In genomic region chr1:1917995-1918900, GRCh38 we compare ENCODE assay signal across 9 cellular contexts. TPM values are rescaled to one million over a fixed set of nuclear protein-coding genes. Genes with fewer than 3 reads are reported as not detected.
DNase-seq lines count a peak whose midpoint lies in the region; ATAC-seq, FAIRE-seq and TF ChIP-seq lines count a peak whose summit lies in the region.
"Had no signal": no experiment of that assay in that cellular context is flagged by ENCODE, and none has a peak within 500 bp of the region (broad histone marks: within the 10 kb centered on the region; RNA-seq: fewer than 3 reads in every experiment).

No MANE protein-coding gene starts in this region.

- no peak for TF ChIP-seq POLR2A in vagina (IDR thresholded peaks at IDR 0.05)

- no peak for DNase-seq in activated naive CD4-positive, alpha-beta T cell treated with anti-CD3 and anti-CD28 coated beads, Interleukin-2, amount 50 U/mL, for 16 hours
- DNase-seq in bronchial epithelial cell (ENCODE audit: low read depth) = no peak
- DNase-seq in vagina (ENCODE audit: extremely low spot score in 2 of 2) = no peak
- DNase-seq in A172 (ENCODE audit: low spot score) = no peak
- no peak for DNase-seq in NCI-H2081 (lab: John Stamatoyannopoulos, UW)

- intact Hi-C loops in vagina (cut with DNase I) = no loop called here

- ATAC-seq in GM21529 (IDR thresholded peaks at IDR 0.05; ENCODE audit: unreplicated experiment) = no peak

- H3K27ac ChIP-seq in vagina = peak overlapping the region; percentile 38

- TF ChIP-seq CTCF in bronchial epithelial cell (IDR thresholded peaks at IDR 0.05; ENCODE audit: insufficient read depth, low read length, severe bottlenecking) = no peak
- no peak for TF ChIP-seq CTCF in vagina (IDR thresholded peaks at IDR 0.05)

- H3K27me3 ChIP-seq in bronchial epithelial cell (ENCODE audit: control insufficient read depth, insufficient read depth, low read length) (no peaks in the 10 kb centered on the region), mononuclear cell (ENCODE audit: insufficient read depth, low read length) (no peaks in the 10 kb centered on the region), vagina (no peaks in the 10 kb centered on the region)

- no peaks in the 10 kb centered on the region for H3K9me3 Mint-ChIP-seq in activated naive CD4-positive, alpha-beta T cell treated with anti-CD3 and anti-CD28 coated beads, Interleukin-2, amount 50 U/mL, for 24 hours

- no peaks in the 10 kb centered on the region for H3K27me3 Mint-ChIP-seq in activated naive CD4-positive, alpha-beta T cell treated with anti-CD3 and anti-CD28 coated beads, Interleukin-2, amount 50 U/mL, for 24 hours

- FAIRE-seq in bronchial epithelial cell (lab: Jason Lieb, UNC) = no peak

- H3K36me3 Mint-ChIP-seq in activated naive CD4-positive, alpha-beta T cell treated with anti-CD3 and anti-CD28 coated beads, Interleukin-2, amount 50 U/mL, for 24 hours = no peaks in the 10 kb centered on the region

- H3K4me3 ChIP-seq in bronchial epithelial cell (ENCODE audit: low read depth, low read length) = peak overlapping the region; percentile 54
- H3K4me3 ChIP-seq in mononuclear cell (ENCODE audit: low read length) = peak overlapping the region; percentile 44
- peak overlapping the region; percentile 48 to 53 for H3K4me3 ChIP-seq in vagina

- H3K4me3 Mint-ChIP-seq in activated naive CD4-positive, alpha-beta T cell treated with anti-CD3 and anti-CD28 coated beads, Interleukin-2, amount 50 U/mL, for 24 hours = peak overlapping the region; percentile 65

- no peaks in the 10 kb centered on the region for H3K4me1 Mint-ChIP-seq in activated naive CD4-positive, alpha-beta T cell treated with anti-CD3 and anti-CD28 coated beads, Interleukin-2, amount 50 U/mL, for 24 hours

- peaks cover 17% of the 10 kb centered on the region for H3K4me1 ChIP-seq in mononuclear cell (ENCODE audit: insufficient read depth, low read length)
- H3K4me1 ChIP-seq in vagina = peaks cover 21% of the 10 kb centered on the region

- no peaks in the 10 kb centered on the region for H3K36me3 ChIP-seq in bronchial epithelial cell (ENCODE audit: control insufficient read depth, insufficient read depth, low read length)
- no peaks in the 10 kb centered on the region for H3K36me3 ChIP-seq in vagina

- H3K9me3 ChIP-seq in mononuclear cell (ENCODE audit: low read depth, low read length) (no peaks in the 10 kb centered on the region), vagina (no peaks in the 10 kb centered on the region)

- H3K27ac Mint-ChIP-seq in activated naive CD4-positive, alpha-beta T cell treated with anti-CD3 and anti-CD28 coated beads, Interleukin-2, amount 50 U/mL, for 24 hours = no peak overlapping the region

RNA-seq across cellular contexts. Expression of gene TMEM52, which starts 0.8 kb away (rescaled TPM):
- total RNA-seq in bronchial epithelial cell (1.4 and 1.6 TPM in 2 replicates), mononuclear cell (0.31 TPM), vagina (5.9 TPM)
- total RNA-seq in A172 (2014; rRNA removed; shearing (Covaris generic)) = not detected in 2 replicates

RNA-seq across cellular contexts. Expression of gene CALML6, which starts 3.2 kb away (rescaled TPM):
- total RNA-seq in bronchial epithelial cell = under 0.01 and 0.77 TPM in 2 replicates
- total RNA-seq in mononuclear cell = not detected
- total RNA-seq in vagina = 0.49 TPM
- not detected in 2 replicates for total RNA-seq in A172 (2014; rRNA removed; shearing (Covaris generic))
- total RNA-seq: HT1080 had no signal

RNA-seq across cellular contexts. Expression of gene GNB1, which starts 27.4 kb away (rescaled TPM):
- total RNA-seq in bronchial epithelial cell (116 and 126 TPM in 2 replicates), mononuclear cell (101 TPM), vagina (159 TPM)
- 39.2 and 44.0 TPM in 2 replicates for total RNA-seq in A172 (2014; rRNA removed; shearing (Covaris generic))
